In genomic region chr1:36479505-36480051, GRCh38 we compare ENCODE assay signal across 30 cellular contexts. TPM values are rescaled to one million over a fixed set of nuclear protein-coding genes. Genes with fewer than 3 reads are reported as not detected.
DNase-seq lines count a peak whose midpoint lies in the region; ATAC-seq and TF ChIP-seq lines count a peak whose summit lies in the region.
"Had no signal": no experiment of that assay in that cellular context is flagged by ENCODE, and none has a peak within 500 bp of the region (broad histone marks: within the 10 kb centered on the region; RNA-seq: fewer than 3 reads in every experiment).

No MANE protein-coding gene starts in this region.

- POLR2A ChIA-PET in naive thymus-derived CD4-positive, alpha-beta T cell (lab: Charles Lee) = no interaction called here

- no peaks in the 10 kb centered on the region for H3K36me3 Mint-ChIP-seq in nephron progenitor cell (ENCODE audit: low read depth)
- H3K36me3 Mint-ChIP-seq in naive thymus-derived CD4-positive, alpha-beta T cell = no peaks in the 10 kb centered on the region
- H3K36me3 Mint-ChIP-seq: activated naive CD8-positive, alpha-beta T cell treated with anti-CD3 and anti-CD28 coated beads for 36 hours; IgD-negative memory B cell had no signal

- ATAC-seq in naive thymus-derived CD4-positive, alpha-beta T cell = no peak
- ATAC-seq: left lung, Right ventricle myocardium inferior had no signal

- H3K9me3 ChIP-seq in adipocyte (ENCODE audit: control insufficient read depth, low read length) = no peaks in the 10 kb centered on the region
- H3K9me3 ChIP-seq in naive thymus-derived CD4-positive, alpha-beta T cell (ENCODE audit: control insufficient read depth in 2 of 3, low read length in 3 of 3) = no peaks in the 10 kb centered on the region
- H3K9me3 ChIP-seq: colonic mucosa, left lung, sigmoid colon, tibial nerve had no signal

- TF ChIP-seq CTCF in nephron progenitor cell (IDR thresholded peaks at IDR 0.05) = no peak

- H3K4me3 Mint-ChIP-seq in nephron progenitor cell = no peak overlapping the region
- no peak overlapping the region for H3K4me3 Mint-ChIP-seq in naive thymus-derived CD4-positive, alpha-beta T cell
- H3K4me3 Mint-ChIP-seq: activated naive CD8-positive, alpha-beta T cell treated with anti-CD3 and anti-CD28 coated beads for 36 hours had no signal

- H3K27ac ChIP-seq in naive thymus-derived CD4-positive, alpha-beta T cell (ENCODE audit: low read depth, low read length) = no peak overlapping the region
- H3K27ac ChIP-seq: colonic mucosa, epithelial cell of prostate, sigmoid colon, tibial nerve, VCaP had no signal

- H3K4me1 Mint-ChIP-seq in nephron progenitor cell = peaks cover 63% of the 10 kb centered on the region
- peaks cover 10 to 18% (median 14%) of the 10 kb centered on the region in 7 donors for H3K4me1 Mint-ChIP-seq in naive thymus-derived CD4-positive, alpha-beta T cell

- CTCF ChIA-PET in naive thymus-derived CD4-positive, alpha-beta T cell (lab: Charles Lee) = interaction anchor here (1.0 kb wide), 1 partner anchor 1035 kb away, joined by 3 read pairs; the partner anchor contains the start of gene MEAF6

- DNase-seq in ELR (ENCODE audit: low read depth) = peak; percentile 16
- peak; percentile 54 for DNase-seq in M059J (ENCODE audit: low read depth)
- peak; percentile 20 for DNase-seq in adipocyte (ENCODE audit: low read depth)
- no peak for DNase-seq in nephron progenitor cell
- no peak for DNase-seq in NCI-H2196 (lab: John Stamatoyannopoulos, UW; ENCODE audit: unreplicated experiment)
- DNase-seq in DMS 273 (lab: John Stamatoyannopoulos, UW; ENCODE audit: unreplicated experiment) = no peak
- no peak for DNase-seq in naive thymus-derived CD4-positive, alpha-beta T cell
- DNase-seq: activated CD4-positive, alpha-beta T cell treated with anti-CD3 and anti-CD28 coated beads for 48 hours; activated CD8-positive, alpha-beta memory T cell treated with anti-CD3 and anti-CD28 coated beads for 24 hours; activated naive CD8-positive, alpha-beta T cell treated with anti-CD3 and anti-CD28 coated beads for 36 hours; activated T-cell treated with anti-CD3 and anti-CD28 coated beads for 4 hours; aorta; colonic mucosa; effector CD8-positive, alpha-beta T cell; left lung; NCI-H1105; NCI-H187; NCI-H510A; occipital lobe; stimulated activated CD4-positive, alpha-beta T cell treated with anti-CD3 and anti-CD28 coated beads, Interleukin-4, amount 100 ng/mL, for 24 hours had no signal

- H3K27me3 ChIP-seq in adipocyte (replicated peaks; ENCODE audit: control insufficient read depth, insufficient read depth, low read length) = peaks cover 59% of the 10 kb centered on the region
- H3K27me3 ChIP-seq in naive thymus-derived CD4-positive, alpha-beta T cell (ENCODE audit: control insufficient read depth in 2 of 2, insufficient read depth in 2 of 2, low read length in 2 of 2) = no peaks in the 10 kb centered on the region
- H3K27me3 ChIP-seq: colonic mucosa, left lung, sigmoid colon, tibial nerve had no signal

- H3K9me3 Mint-ChIP-seq in nephron progenitor cell = no peaks in the 10 kb centered on the region
- peaks cover 0 to 1% (median 0%) of the 10 kb centered on the region in 11 donors for H3K9me3 Mint-ChIP-seq in naive thymus-derived CD4-positive, alpha-beta T cell
- H3K9me3 Mint-ChIP-seq: activated naive CD8-positive, alpha-beta T cell treated with anti-CD3 and anti-CD28 coated beads for 36 hours had no signal

- H3K27ac Mint-ChIP-seq in nephron progenitor cell = peak overlapping the region; percentile 76
- no peak overlapping the region for H3K27ac Mint-ChIP-seq in naive thymus-derived CD4-positive, alpha-beta T cell
- H3K27ac Mint-ChIP-seq: activated naive CD8-positive, alpha-beta T cell treated with anti-CD3 and anti-CD28 coated beads for 36 hours had no signal

- H3K4me3 ChIP-seq in adipocyte (ENCODE audit: low read length) = no peak overlapping the region
- no peak overlapping the region for H3K4me3 ChIP-seq in naive thymus-derived CD4-positive, alpha-beta T cell (ENCODE audit: low read length)
- H3K4me3 ChIP-seq: colonic mucosa, sigmoid colon, tibial nerve had no signal

- H3K36me3 ChIP-seq in adipocyte (ENCODE audit: control insufficient read depth, insufficient read depth, low read length, severe bottlenecking) = no peaks in the 10 kb centered on the region
- no peaks in the 10 kb centered on the region for H3K36me3 ChIP-seq in naive thymus-derived CD4-positive, alpha-beta T cell (ENCODE audit: control insufficient read depth in 2 of 3, insufficient read depth in 3 of 3, low read length in 3 of 3)
- H3K36me3 ChIP-seq: colonic mucosa, sigmoid colon, tibial nerve had no signal

- no peak overlapping the region for H3K9ac ChIP-seq in adipocyte (ENCODE audit: low read length)

- H3K4me1 ChIP-seq in adipocyte (ENCODE audit: control insufficient read depth, insufficient read depth, low read length) = peaks cover 7% of the 10 kb centered on the region
- H3K4me1 ChIP-seq in naive thymus-derived CD4-positive, alpha-beta T cell (ENCODE audit: control insufficient read depth in 2 of 2, insufficient read depth in 2 of 2, low read length in 2 of 2) = peaks cover 0 to 4% of the 10 kb centered on the region in 2 donors
- H3K4me1 ChIP-seq: colonic mucosa, sigmoid colon had no signal

- intact Hi-C loops in naive thymus-derived CD4-positive, alpha-beta T cell (cut with micrococcal nuclease) = no loop called here

- H3K27me3 Mint-ChIP-seq in nephron progenitor cell (ENCODE audit: low read depth, poor library complexity) = peaks cover 16% of the 10 kb centered on the region
- peaks cover 0 to 8% (median 0%) of the 10 kb centered on the region in 5 donors for H3K27me3 Mint-ChIP-seq in naive thymus-derived CD4-positive, alpha-beta T cell

RNA-seq across cellular contexts. Expression of gene CSF3R, which starts 3.1 kb away (rescaled TPM):
- not detected in 2 replicates for total RNA-seq in M059J (2014; rRNA removed; shearing (Covaris generic))
- total RNA-seq in naive thymus-derived CD4-positive, alpha-beta T cell = 100 to 1,000 TPM in 1 of 5 experiments, 10 to 100 TPM in 1, 1 to 10 TPM in 2, under 1 TPM in 1; 0.80 to 182 (median 1.3) TPM
- polyA plus RNA-seq in naive thymus-derived CD4-positive, alpha-beta T cell = under 1 TPM; 0.14 to 0.21 TPM
- total RNA-seq: OCI-LY7, pulmonary artery endothelial cell had no signal
- polyA plus RNA-seq: AG04450, BJ had no signal

RNA-seq across cellular contexts. Expression of gene MRPS15, which starts 15.4 kb away (rescaled TPM):
- total RNA-seq in M059J (2014; rRNA removed; shearing (Covaris generic)) = 96.0 and 132 TPM in 2 replicates
- total RNA-seq in naive thymus-derived CD4-positive, alpha-beta T cell = 10 to 100 TPM; 30.2 to 84.0 (median 36.3) TPM
- polyA plus RNA-seq in naive thymus-derived CD4-positive, alpha-beta T cell = 10 to 100 TPM; 86.2 to 86.5 TPM

RNA-seq across cellular contexts. Expression of gene OSCP1, which starts 29.3 kb away (rescaled TPM):
- total RNA-seq in M059J (2014; rRNA removed; shearing (Covaris generic)) = 4.2 and 9.0 TPM in 2 replicates
- 1 to 10 TPM in 2 of 5 experiments, under 1 TPM in 3; 0.65 to 2.0 (median 0.93) TPM for total RNA-seq in naive thymus-derived CD4-positive, alpha-beta T cell
- 1 to 10 TPM; 1.3 to 1.4 TPM for polyA plus RNA-seq in naive thymus-derived CD4-positive, alpha-beta T cell

Comparison
In these comparisons a context has a peak if more than half of its experiments do, and no peak if none do; other contexts are left out.
1. DNase-seq: peak in ELR (single experiment), M059J (single experiment) and adipocyte (single experiment); none in nephron progenitor cell (single experiment), NCI-H2196 (single experiment), DMS 273 (single experiment) and naive thymus-derived CD4-positive, alpha-beta T cell (0 of 9).